8 cellular contexts compared by ENCODE assay signal in the genomic region with DNA sequence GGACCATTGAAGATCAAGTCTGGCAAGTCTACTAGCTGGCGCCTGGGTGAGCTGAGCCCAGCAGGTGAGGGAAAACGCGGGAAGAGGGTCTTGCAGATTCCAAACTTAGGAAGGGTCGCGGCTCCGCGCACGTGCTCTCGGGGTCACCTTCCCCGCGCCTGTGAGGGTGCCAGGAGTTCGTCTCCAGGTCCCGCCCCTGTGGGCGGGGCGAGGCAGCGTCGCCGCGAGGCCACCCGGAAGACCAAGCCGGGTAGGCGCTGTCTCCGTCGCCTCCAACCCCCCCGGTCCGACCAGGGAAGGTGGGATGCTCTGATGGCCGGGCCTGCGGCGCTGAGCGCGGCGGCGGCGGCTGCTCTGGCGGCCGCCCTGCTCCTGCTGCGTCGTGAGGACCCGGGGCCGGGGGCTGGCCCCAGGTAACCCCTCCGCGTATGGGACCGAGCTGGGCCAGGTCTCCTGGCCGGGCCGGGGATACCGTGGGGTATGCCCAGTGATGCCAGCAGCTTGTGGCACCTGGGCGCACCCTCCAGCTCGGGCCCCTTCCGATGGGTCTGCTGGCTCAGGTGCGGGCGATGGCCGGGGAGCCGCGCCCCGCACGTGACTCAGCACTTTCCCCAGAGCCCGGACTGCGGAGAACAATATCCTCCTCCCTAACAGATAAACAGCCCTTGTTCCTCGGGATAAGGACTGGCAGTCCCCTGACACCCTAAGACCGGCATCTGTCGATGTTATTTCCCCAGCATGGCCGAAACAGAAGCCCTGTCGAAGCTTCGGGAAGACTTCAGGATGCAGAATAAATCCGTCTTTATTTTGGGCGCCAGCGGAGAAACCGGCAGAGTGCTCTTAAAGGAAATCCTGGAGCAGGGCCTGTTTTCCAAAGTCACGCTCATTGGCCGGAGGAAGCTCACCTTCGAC. TPM values are rescaled to one million over a fixed set of nuclear protein-coding genes. Genes with fewer than 3 reads are reported as not detected.
DNase-seq lines count a peak whose midpoint lies in the region; ATAC-seq and TF ChIP-seq lines count a peak whose summit lies in the region.

A gene (plus strand): TSS at position 215 of the 912 bp plus-strand sequence. CDS start 524 bp downstream, at position 739.

- TF ChIP-seq CTCF in fibroblast of lung (conservative IDR thresholded peaks at IDR 0.05 in 1 of 2, IDR thresholded peaks at IDR 0.05 in 1 of 2; ENCODE audit: low read depth in 1 of 2, low read length in 2 of 2), result no peak

- POLR2A ChIA-PET in naive thymus-derived CD4-positive, alpha-beta T cell (lab: Charles Lee), result interaction anchor here (0.6 to 1.9 kb wide), 7 partner anchors 9 to 206 kb away, joined by 3 to 8 read pairs (median 4); a partner anchor contains a TSS

- ATAC-seq in GM18861 (IDR thresholded peaks at IDR 0.05; ENCODE audit: unreplicated experiment) (peak; percentile 86), HG03066 (IDR thresholded peaks at IDR 0.05; ENCODE audit: low read depth, unreplicated experiment) (peak; percentile 91)
- ATAC-seq in naive thymus-derived CD4-positive, alpha-beta T cell, result peak; percentile 92
- peak; percentile 92 to 93 for ATAC-seq in stimulated activated naive B cell treated with anti-CD40 and anti-IgM and Interleukin-4, amounts not matched to agents 10 μg/mL and 1 μg/mL and 100 μg/mL, for 72 hours (replicated peaks)

- H3K4me1 Mint-ChIP-seq in naive thymus-derived CD4-positive, alpha-beta T cell, result peaks cover 33 to 75% (median 72%) of the 10 kb centered on the region in 7 donors
- H3K4me1 Mint-ChIP-seq in stimulated activated naive B cell treated with anti-CD40 and anti-IgM and Interleukin-4, amounts not matched to agents 10 μg/mL and 1 μg/mL and 100 μg/mL, for 72 hours, result peaks cover 25 to 57% of the 10 kb centered on the region in 2 donors

- peak within 1 kb of the TSS; percentile 87 to 97 (median 93) for H3K27ac Mint-ChIP-seq in naive thymus-derived CD4-positive, alpha-beta T cell
- peak within 1 kb of the TSS; percentile 94 for H3K27ac Mint-ChIP-seq in stimulated activated naive B cell treated with anti-CD40 and anti-IgM and Interleukin-4, amounts not matched to agents 10 μg/mL and 1 μg/mL and 100 μg/mL, for 72 hours

- H3K9me3 ChIP-seq in fibroblast of lung (ENCODE audit: control insufficient read depth, insufficient read depth, low read depth, low read length), result no peaks in the 10 kb centered on the region
- H3K9me3 ChIP-seq in naive thymus-derived CD4-positive, alpha-beta T cell (ENCODE audit: control insufficient read depth in 2 of 3, low read length in 3 of 3), result no peaks in the 10 kb centered on the region

- H4K20me1 ChIP-seq in fibroblast of lung (ENCODE audit: control insufficient read depth, extremely low read depth, insufficient read depth, low read length), result no peaks in the 10 kb centered on the region

- H3K27ac ChIP-seq in fibroblast of lung (ENCODE audit: insufficient read depth, low read length), result peak within 1 kb of the TSS; percentile 76
- peak within 1 kb of the TSS; percentile 77 for H3K27ac ChIP-seq in naive thymus-derived CD4-positive, alpha-beta T cell (ENCODE audit: low read depth, low read length)

- CTCF ChIA-PET in naive thymus-derived CD4-positive, alpha-beta T cell (lab: Charles Lee), result interaction anchor here (1.5 to 2.2 kb wide), 2 partner anchors 10 to 13 kb away, joined by 4 to 6 read pairs; no protein-coding TSS in a partner anchor

- DNase-seq in 8988T (peak; percentile 73), NCI-H748 treated with DMSO at 0.1 percent for 48 hours (lab: John Stamatoyannopoulos, UW) (peak; percentile 39), activated T-helper 1 cell treated with Interleukin-2 at 50 U/mL for 16 hours (ENCODE audit: low read depth) (peak; percentile 62), fibroblast of lung (ENCODE audit: low read depth in 2 of 2) (peak; percentile 49 to 66)
- DNase-seq in naive thymus-derived CD4-positive, alpha-beta T cell, result peak; percentile 62 to 78 (median 72)
- DNase-seq in stimulated activated naive B cell treated with anti-CD40 and anti-IgM and Interleukin-4, amounts not matched to agents 10 μg/mL and 1 μg/mL and 100 μg/mL, for 72 hours, result peak; percentile 60

- peaks cover 5 to 33% (median 13%) of the 10 kb centered on the region in 5 donors for H3K36me3 Mint-ChIP-seq in naive thymus-derived CD4-positive, alpha-beta T cell
- peaks cover 18 to 22% of the 10 kb centered on the region in 2 donors for H3K36me3 Mint-ChIP-seq in stimulated activated naive B cell treated with anti-CD40 and anti-IgM and Interleukin-4, amounts not matched to agents 10 μg/mL and 1 μg/mL and 100 μg/mL, for 72 hours

- H3K4me3 Mint-ChIP-seq in naive thymus-derived CD4-positive, alpha-beta T cell, result peak within 1 kb of the TSS; percentile 88 to 96 (median 94)
- peak within 1 kb of the TSS; percentile 89 to 92 for H3K4me3 Mint-ChIP-seq in stimulated activated naive B cell treated with anti-CD40 and anti-IgM and Interleukin-4, amounts not matched to agents 10 μg/mL and 1 μg/mL and 100 μg/mL, for 72 hours

- peak within 1 kb of the TSS; percentile 93 for H3K4me2 ChIP-seq in fibroblast of lung (ENCODE audit: extremely low read depth, insufficient read depth, low read length)

- H3K27me3 ChIP-seq in fibroblast of lung (ENCODE audit: control insufficient read depth, insufficient read depth, low read length), result no peaks in the 10 kb centered on the region
- H3K27me3 ChIP-seq in naive thymus-derived CD4-positive, alpha-beta T cell (ENCODE audit: control insufficient read depth in 2 of 2, insufficient read depth in 2 of 2, low read length in 2 of 2), result no peaks in the 10 kb centered on the region

- peaks cover 6% of the 10 kb centered on the region for H3K79me2 ChIP-seq in fibroblast of lung (ENCODE audit: control insufficient read depth, insufficient read depth, low read length)

- H3K36me3 ChIP-seq in fibroblast of lung (ENCODE audit: control insufficient read depth, insufficient read depth, low read length), result no peaks in the 10 kb centered on the region
- no peaks in the 10 kb centered on the region for H3K36me3 ChIP-seq in naive thymus-derived CD4-positive, alpha-beta T cell (ENCODE audit: control insufficient read depth in 2 of 3, insufficient read depth in 3 of 3, low read length in 3 of 3)

- H3K9me3 Mint-ChIP-seq in naive thymus-derived CD4-positive, alpha-beta T cell, result peaks cover 0 to 3% (median 0%) of the 10 kb centered on the region in 11 donors
- peaks cover 0 to 5% of the 10 kb centered on the region in 2 donors for H3K9me3 Mint-ChIP-seq in stimulated activated naive B cell treated with anti-CD40 and anti-IgM and Interleukin-4, amounts not matched to agents 10 μg/mL and 1 μg/mL and 100 μg/mL, for 72 hours

- H3K4me3 ChIP-seq in fibroblast of lung (replicated peaks in 1 of 4; ENCODE audit: control extremely low read depth in 1 of 4, insufficient read depth in 1 of 4, low read depth in 3 of 4, low read length in 4 of 4), result peak within 1 kb of the TSS; percentile 32 to 85 (median 58)
- peak within 1 kb of the TSS; percentile 73 for H3K4me3 ChIP-seq in naive thymus-derived CD4-positive, alpha-beta T cell (ENCODE audit: low read length)

- H2AFZ ChIP-seq in fibroblast of lung (ENCODE audit: low read length), result peak within 1 kb of the TSS; percentile 83

- peaks cover 6% of the 10 kb centered on the region for H3K4me1 ChIP-seq in fibroblast of lung (ENCODE audit: control insufficient read depth, extremely low read depth, insufficient read depth, low read length)
- peaks cover 27 to 29% of the 10 kb centered on the region in 2 donors for H3K4me1 ChIP-seq in naive thymus-derived CD4-positive, alpha-beta T cell (ENCODE audit: control insufficient read depth in 2 of 2, insufficient read depth in 2 of 2, low read length in 2 of 2)

- peak within 1 kb of the TSS; percentile 80 for H3K9ac ChIP-seq in fibroblast of lung (ENCODE audit: insufficient read depth, low read length)

- intact Hi-C loops in naive thymus-derived CD4-positive, alpha-beta T cell (cut with micrococcal nuclease), result loop anchor here (1.0 to 10.0 kb wide), 6 partner anchors 24 to 1836 kb away; a partner anchor contains a TSS

- no peaks in the 10 kb centered on the region for H3K27me3 Mint-ChIP-seq in naive thymus-derived CD4-positive, alpha-beta T cell
- H3K27me3 Mint-ChIP-seq in stimulated activated naive B cell treated with anti-CD40 and anti-IgM and Interleukin-4, amounts not matched to agents 10 μg/mL and 1 μg/mL and 100 μg/mL, for 72 hours, result no peaks in the 10 kb centered on the region

RNA-seq across cellular contexts. Expression of the gene that starts here (rescaled TPM):
- 69.1 and 77.6 TPM in 2 replicates for total RNA-seq in fibroblast of lung
- 43.5 and 59.1 TPM in 2 replicates for polyA plus RNA-seq in fibroblast of lung
- polyA plus RNA-seq in fibroblast of lung (2012), result 42.8 and 56.1 TPM in 2 replicates
- 6.3 and 8.0 TPM in 2 replicates for polyA minus RNA-seq in fibroblast of lung (ENCODE audit: low replicate concordance)
- 10 to 100 TPM; 12.0 to 47.1 (median 38.6) TPM for total RNA-seq in naive thymus-derived CD4-positive, alpha-beta T cell
- 10 to 100 TPM; 55.3 to 70.2 TPM for polyA plus RNA-seq in naive thymus-derived CD4-positive, alpha-beta T cell

Comparison
In these comparisons a context has a peak if more than half of its experiments do, and no peak if none do; other contexts are left out.
1. Peak in every context shown above with its lines: DNase-seq, ATAC-seq, H3K4me3 ChIP-seq and H3K27ac ChIP-seq.